ENCODE assay signal across 9 cellular contexts in genomic region chr16:4626396-4626795, GRCh38. TPM values are rescaled to one million over a fixed set of nuclear protein-coding genes. Genes with fewer than 3 reads are reported as not detected.
DNase-seq lines count a peak whose midpoint lies in the region; ATAC-seq and TF ChIP-seq lines count a peak whose summit lies in the region.
"Had no signal": no experiment of that assay in that cellular context is flagged by ENCODE, and none has a peak within 500 bp of the region (broad histone marks: within the 10 kb centered on the region; RNA-seq: fewer than 3 reads in every experiment).

No MANE protein-coding gene starts in this region.

- H3K27ac Mint-ChIP-seq in CD8-positive, alpha-beta T cell: peak overlapping the region; percentile 94
- peak overlapping the region; percentile 97 for H3K27ac Mint-ChIP-seq in effector memory CD8-positive, alpha-beta T cell

- no peak overlapping the region for H3K27ac ChIP-seq in CD8-positive, alpha-beta T cell (ENCODE audit: low read depth, low read length)
- peak overlapping the region; percentile 98 for H3K27ac ChIP-seq in neutrophil

- intact Hi-C loops in CD8-positive, alpha-beta T cell (cut with DNase I, micrococcal nuclease): no loop called here

- H3K27me3 ChIP-seq in CD8-positive, alpha-beta T cell (ENCODE audit: insufficient read depth, low read length): no peaks in the 10 kb centered on the region
- H3K27me3 ChIP-seq in NT2/D1 (ENCODE audit: insufficient read depth, insufficient read length) (no peaks in the 10 kb centered on the region), neutrophil (no peaks in the 10 kb centered on the region)

- peaks cover 20% of the 10 kb centered on the region for H3K36me3 Mint-ChIP-seq in CD8-positive, alpha-beta T cell
- peaks cover 19% of the 10 kb centered on the region for H3K36me3 Mint-ChIP-seq in effector memory CD8-positive, alpha-beta T cell (ENCODE audit: insufficient read depth)

- DNase-seq in CD8-positive, alpha-beta T cell: no peak
- no peak for DNase-seq in NT2/D1 (ENCODE audit: low read depth, low spot score)
- DNase-seq in effector memory CD8-positive, alpha-beta T cell: no peak
- DNase-seq in stimulated activated CD4-positive, alpha-beta T cell treated with anti-CD3 and anti-CD28 coated beads, Interleukin-4, amount 100 ng/mL, for 1 hour: no peak
- DNase-seq: SW 1271 had no signal

- peak overlapping the region; percentile 98 for H3K9ac ChIP-seq in NT2/D1 (ENCODE audit: insufficient read length, low read depth)

- POLR2A ChIA-PET in CD8-positive, alpha-beta T cell (lab: Charles Lee): no interaction called here

- H3K4me3 Mint-ChIP-seq in CD8-positive, alpha-beta T cell: peak overlapping the region; percentile 93
- H3K4me3 Mint-ChIP-seq in effector memory CD8-positive, alpha-beta T cell: peak overlapping the region; percentile 88 to 97

- no peaks in the 10 kb centered on the region for H3K27me3 Mint-ChIP-seq in CD8-positive, alpha-beta T cell (ENCODE audit: low read depth)
- H3K27me3 Mint-ChIP-seq in effector memory CD8-positive, alpha-beta T cell: no peaks in the 10 kb centered on the region

- H3K9me3 Mint-ChIP-seq in CD8-positive, alpha-beta T cell: peaks cover 2% of the 10 kb centered on the region
- no peaks in the 10 kb centered on the region for H3K9me3 Mint-ChIP-seq in effector memory CD8-positive, alpha-beta T cell

- CTCF ChIA-PET in CD8-positive, alpha-beta T cell (lab: Charles Lee): interaction anchor here (0.9 to 2.4 kb wide), 7 partner anchors 11 to 120 kb away, joined by 3 to 6 read pairs (median 3); no protein-coding TSS in a partner anchor

- TF ChIP-seq CTCF in CD8-positive, alpha-beta T cell (IDR thresholded peaks at IDR 0.05): no peak
- TF ChIP-seq CTCF in neutrophil (IDR thresholded peaks at IDR 0.05): no peak

- H3K4me1 Mint-ChIP-seq in CD8-positive, alpha-beta T cell (ENCODE audit: low read depth): peaks cover 33% of the 10 kb centered on the region
- H3K4me1 Mint-ChIP-seq in effector memory CD8-positive, alpha-beta T cell (ENCODE audit: low read depth in 2 of 2): peaks cover 20 to 27% of the 10 kb centered on the region in 2 donors

- peaks cover 27% of the 10 kb centered on the region for H3K4me1 ChIP-seq in CD8-positive, alpha-beta T cell (ENCODE audit: insufficient read depth, low read length)
- peaks cover 8% of the 10 kb centered on the region for H3K4me1 ChIP-seq in NT2/D1 (ENCODE audit: insufficient read depth, insufficient read length)
- H3K4me1 ChIP-seq in neutrophil (ENCODE audit: control insufficient read depth in 1 of 2, insufficient read depth in 1 of 2, low read depth in 1 of 2, low read length in 1 of 2): peaks cover 75 to 76% of the 10 kb centered on the region in 2 experiments

- H3K9me3 ChIP-seq in CD8-positive, alpha-beta T cell (ENCODE audit: low read length): no peaks in the 10 kb centered on the region
- H3K9me3 ChIP-seq in NT2/D1 (ENCODE audit: insufficient read depth, low read length) (peaks cover 17% of the 10 kb centered on the region), neutrophil (no peaks in the 10 kb centered on the region)

- ATAC-seq in CD8-positive, alpha-beta T cell: no peak
- ATAC-seq in effector memory CD8-positive, alpha-beta T cell (replicated peaks): no peak
- no peak for ATAC-seq in HG02588 (IDR thresholded peaks at IDR 0.05; ENCODE audit: unreplicated experiment)
- ATAC-seq in GM18511 (IDR thresholded peaks at IDR 0.05; ENCODE audit: unreplicated experiment): no peak
- no peak for ATAC-seq in HG03571 (IDR thresholded peaks at IDR 0.05; ENCODE audit: unreplicated experiment)

- no peak overlapping the region for H3K4me3 ChIP-seq in CD8-positive, alpha-beta T cell (ENCODE audit: low read depth, low read length)
- peak overlapping the region; percentile 96 for H3K4me3 ChIP-seq in NT2/D1 (ENCODE audit: insufficient read length, low read depth)
- H3K4me3 ChIP-seq in neutrophil (ENCODE audit: low read depth in 1 of 2, low read length in 1 of 2): peak overlapping the region; percentile 75 to 84

- no peaks in the 10 kb centered on the region for H3K36me3 ChIP-seq in CD8-positive, alpha-beta T cell (ENCODE audit: insufficient read depth, low read length)
- H3K36me3 ChIP-seq in NT2/D1 (ENCODE audit: insufficient read depth, insufficient read length, low read length) (peaks cover 17% of the 10 kb centered on the region), neutrophil (no peaks in the 10 kb centered on the region)

RNA-seq across cellular contexts. Expression of gene MGRN1, which starts 1.8 kb away (rescaled TPM):
- total RNA-seq in CD8-positive, alpha-beta T cell: 10 to 100 TPM; 46.5 to 48.6 TPM

RNA-seq across cellular contexts. Expression of gene UBALD1, which starts 11.7 kb away (rescaled TPM):
- total RNA-seq in CD8-positive, alpha-beta T cell: 10 to 100 TPM; 17.1 to 19.9 TPM
